In the genomic region with DNA sequence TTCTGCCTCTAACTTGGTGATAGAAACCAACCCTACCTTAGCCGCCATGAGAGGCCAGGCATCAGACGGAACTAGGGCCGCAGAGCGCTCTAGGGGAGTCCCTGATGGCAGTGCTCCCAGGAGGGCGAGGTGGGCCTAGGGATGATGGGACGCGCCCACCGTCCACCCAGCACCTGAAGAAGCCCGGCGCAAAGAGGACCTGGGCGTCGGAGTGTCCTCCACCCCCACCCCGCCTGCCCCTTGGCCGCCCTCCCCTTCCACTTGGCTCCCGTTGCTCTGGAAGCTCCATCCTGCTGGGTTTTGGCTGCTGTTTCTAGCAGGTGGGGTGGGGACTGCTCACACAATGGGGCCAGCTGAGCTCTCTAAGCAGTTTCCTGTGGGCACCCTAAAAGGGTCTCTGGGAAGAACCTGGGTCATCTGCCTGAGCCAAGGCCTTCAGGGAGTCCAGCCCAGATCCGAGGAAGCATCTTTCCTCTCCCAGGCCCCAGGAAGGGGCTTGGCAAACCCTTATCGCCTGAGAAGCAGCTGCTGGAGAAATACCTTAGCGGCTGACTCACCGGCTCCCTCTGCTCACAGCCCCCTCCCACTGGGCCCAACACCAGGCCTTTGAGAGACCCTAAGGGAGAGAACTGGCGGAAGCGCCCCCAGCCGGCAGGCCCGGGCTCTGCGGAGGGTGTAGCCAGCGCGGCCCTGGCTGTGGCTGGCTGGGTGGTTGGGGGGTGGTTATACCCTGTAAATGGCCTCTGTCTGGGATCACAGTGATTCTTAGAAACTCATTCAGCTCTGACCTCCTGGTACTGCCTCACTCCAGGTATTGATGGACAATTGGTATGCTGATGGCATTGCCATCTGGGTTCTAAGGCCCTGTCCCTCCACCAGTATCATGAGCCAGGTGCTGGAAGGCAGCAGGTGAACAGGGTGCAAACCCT, we compare ENCODE assay signal across 8 cellular contexts. TPM values are rescaled to one million over a fixed set of nuclear protein-coding genes. Genes with fewer than 3 reads are reported as not detected.
DNase-seq lines count a peak whose midpoint lies in the region; ATAC-seq and TF ChIP-seq lines count a peak whose summit lies in the region.

No MANE protein-coding gene starts in this region.

- DNase-seq in RPMI7951 (ENCODE audit: low read depth) (peak; percentile 86), fibroblast of pulmonary artery (ENCODE audit: low read depth) (peak; percentile 97), progenitor cell of endocrine pancreas (ENCODE audit: low spot score, unreplicated experiment) (peak; percentile 86), cortex of kidney (lab: John Stamatoyannopoulos, UW) (no peak), NK-92 (lab: John Stamatoyannopoulos, UW; ENCODE audit: unreplicated experiment) (no peak)

- peaks cover 18% of the 10 kb centered on the region for H3K4me1 Mint-ChIP-seq in progenitor cell of endocrine pancreas (ENCODE audit: low read depth)

- TF ChIP-seq CTCF in GM12873 (IDR thresholded peaks at IDR 0.05; ENCODE audit: insufficient read depth, low read depth, low read length, missing control alignments) (peak; percentile 46), fibroblast of pulmonary artery (IDR thresholded peaks at IDR 0.05; ENCODE audit: low read length, missing control alignments) (peak; percentile 78), progenitor cell of endocrine pancreas (IDR thresholded peaks at IDR 0.05; ENCODE audit: unreplicated experiment) (peak; percentile 79)

- H3K9me3 Mint-ChIP-seq in progenitor cell of endocrine pancreas (ENCODE audit: low read depth): no peaks in the 10 kb centered on the region

- peak overlapping the region; percentile 96 for H3K27ac Mint-ChIP-seq in progenitor cell of endocrine pancreas

- H3K27me3 Mint-ChIP-seq in progenitor cell of endocrine pancreas: peaks cover 3% of the 10 kb centered on the region

- H3K4me3 ChIP-seq in fibroblast of pulmonary artery (replicated peaks; ENCODE audit: low read depth, low read length): peak overlapping the region; percentile 51

- H3K4me3 Mint-ChIP-seq in progenitor cell of endocrine pancreas (ENCODE audit: low read depth): peak overlapping the region; percentile 79

- no peaks in the 10 kb centered on the region for H3K36me3 Mint-ChIP-seq in progenitor cell of endocrine pancreas (ENCODE audit: insufficient read depth)

- ATAC-seq in GM21717 (IDR thresholded peaks at IDR 0.05; ENCODE audit: unreplicated experiment): no peak
- no peak for ATAC-seq in GM21723 (IDR thresholded peaks at IDR 0.05; ENCODE audit: unreplicated experiment)

RNA-seq across cellular contexts. Expression of gene CREB3L1, which starts 19.3 kb away (rescaled TPM):
- 11.1 and 11.3 TPM in 2 replicates for total RNA-seq in RPMI7951 (2014; rRNA removed; shearing (Covaris generic))
- 9.5 and 9.6 TPM in 2 replicates for total RNA-seq in progenitor cell of endocrine pancreas

RNA-seq across cellular contexts. Expression of gene DGKZ, which starts 50.5 kb away (rescaled TPM):
- 21.3 and 22.0 TPM in 2 replicates for total RNA-seq in RPMI7951 (2014; rRNA removed; shearing (Covaris generic))
- 55.1 and 58.3 TPM in 2 replicates for total RNA-seq in progenitor cell of endocrine pancreas

Comparison
In these comparisons a context has a peak if more than half of its experiments do, and no peak if none do; other contexts are left out.
1. DNase-seq: peak in RPMI7951 (single experiment), fibroblast of pulmonary artery (single experiment) and progenitor cell of endocrine pancreas (single experiment); none in cortex of kidney (single experiment) and NK-92 (single experiment).
2. Peak in every context shown above with its lines, with median percentiles within 50 percentile points of each other: CTCF ChIP-seq.